Comparison of ENCODE assay signal across 27 cellular contexts in genomic region chr9:96691326-96691725, GRCh38.
"Had no signal": no experiment of that assay in that cellular context is flagged by ENCODE, and none has a peak within 500 bp of the region (broad histone marks: within the 10 kb centered on the region; RNA-seq: fewer than 3 reads in every experiment).

No MANE protein-coding gene starts in this region.

- DNase-seq: activated CD4-positive, alpha-beta T cell treated with anti-CD3 and anti-CD28 coated beads, Interleukin-2, amount 10 ng/mL, durations not matched to agents 7 days and 5 days; activated CD4-positive, alpha-beta T cell treated with anti-CD3 and anti-CD28 coated beads, Interleukin-2, amount 50 U/mL, for 48 hours; activated CD8-positive, alpha-beta T cell treated with anti-CD3 and anti-CD28 coated beads, Interleukin-2, amount 10 ng/mL, durations not matched to agents 7 days and 5 days; activated gamma-delta T cell; activated naive CD4-positive, alpha-beta T cell treated with anti-CD3 and anti-CD28 coated beads for 36 hours; activated T-cell treated with anti-CD3 and anti-CD28 coated beads, Interleukin-2, amount 50 U/mL, for 24 hours; adrenal gland; MM.1S; MV-4-11; NCI-H1092; NCI-H1417; NCI-H146; NCI-H187; NCI-H2029 treated with DMSO at 0.1 percent for 48 hours; NCI-H2107; NCI-H2171; NCI-H446; NCI-H510A treated with DMSO at 0.1 percent for 48 hours; NCI-H526 treated with DMSO at 0.1 percent for 48 hours; NCI-H774; SHP77; SK-N-SH had no signal

- H3K27ac ChIP-seq: adrenal gland, cardiac muscle cell, KMS-11, SJSA1 had no signal

- H3K4me3 ChIP-seq: adrenal gland, cardiac muscle cell, SJSA1 had no signal

- ATAC-seq: activated CD8-positive, alpha-beta T cell treated with anti-CD3 and anti-CD28 coated beads, Interleukin-2, amount 10 ng/mL, durations not matched to agents 7 days and 5 days; activated naive CD4-positive, alpha-beta T cell treated with anti-CD3 and anti-CD28 coated beads, Interleukin-2, amount 50 U/mL, for 72 hours; Panc1 had no signal

- H3K36me3 ChIP-seq: adrenal gland, cardiac muscle cell, SJSA1 had no signal

- H3K27me3 ChIP-seq: adrenal gland, cardiac muscle cell, SJSA1 had no signal

- H3K4me2 ChIP-seq: KMS-11, SK-N-SH had no signal

- H3K4me1 ChIP-seq: adrenal gland, SJSA1 had no signal

- H3K9ac ChIP-seq: KMS-11, SK-N-SH had no signal

- H3K9me3 ChIP-seq: adrenal gland, SK-N-SH had no signal
